ENCODE assay signal across 29 cellular contexts in genomic region chr1:93237021-93237420, GRCh38.
"Had no signal": no experiment of that assay in that cellular context is flagged by ENCODE, and none has a peak within 500 bp of the region (broad histone marks: within the 10 kb centered on the region; RNA-seq: fewer than 3 reads in every experiment).

No MANE protein-coding gene starts in this region.

- H3K79me2 ChIP-seq: hepatocyte had no signal

- H3K36me3 ChIP-seq: colonic mucosa, esophagus muscularis mucosa, gastrocnemius medialis had no signal

- H3K4me2 ChIP-seq: hepatocyte had no signal

- H3K9me3 Mint-ChIP-seq: effector memory CD8-positive, alpha-beta T cell had no signal

- H3K4me3 Mint-ChIP-seq: dendritic cell treated with granulocyte-macrophage colony-stimulating factor and Interleukin-4, amounts not matched to agents 40 ng/mL and 50 ng/mL, for 4 days; effector memory CD8-positive, alpha-beta T cell had no signal

- H3K4me3 ChIP-seq: colonic mucosa, coronary artery, dorsolateral prefrontal cortex, esophagus muscularis mucosa, esophagus squamous epithelium, gastrocnemius medialis, gastroesophageal sphincter, heart left ventricle, heart right ventricle, hepatocyte had no signal

- ATAC-seq: effector memory CD8-positive, alpha-beta T cell; esophagus mucosa; foreskin keratinocyte; gastrocnemius medialis; gastroesophageal sphincter; heart left ventricle; heart right ventricle had no signal

- H3K27ac Mint-ChIP-seq: dendritic cell treated with granulocyte-macrophage colony-stimulating factor and Interleukin-4, amounts not matched to agents 40 ng/mL and 50 ng/mL, for 4 days; effector memory CD8-positive, alpha-beta T cell had no signal

- H3K27me3 Mint-ChIP-seq: dendritic cell treated with granulocyte-macrophage colony-stimulating factor and Interleukin-4, amounts not matched to agents 40 ng/mL and 50 ng/mL, for 4 days; effector memory CD8-positive, alpha-beta T cell had no signal

- H2AFZ ChIP-seq: hepatocyte had no signal

- H3K27ac ChIP-seq: colonic mucosa, coronary artery, dorsolateral prefrontal cortex, epithelial cell of prostate, esophagus muscularis mucosa, esophagus squamous epithelium, foreskin keratinocyte, gastrocnemius medialis, gastroesophageal sphincter, heart left ventricle, heart right ventricle, hepatocyte had no signal

- H3K27me3 ChIP-seq: colonic mucosa, dorsolateral prefrontal cortex, esophagus muscularis mucosa, esophagus squamous epithelium, foreskin keratinocyte, gastrocnemius medialis, gastroesophageal sphincter, heart left ventricle, heart right ventricle, hepatocyte had no signal

- H3K9me3 ChIP-seq: colonic mucosa, esophagus squamous epithelium, gastrocnemius medialis, gastroesophageal sphincter had no signal

- H3K4me1 ChIP-seq: colonic mucosa, esophagus muscularis mucosa, esophagus squamous epithelium, foreskin keratinocyte, gastrocnemius medialis, gastroesophageal sphincter, heart right ventricle had no signal

- DNase-seq: colonic mucosa; cortex of kidney; dermis blood vessel endothelial cell; dorsolateral prefrontal cortex; effector CD4-positive, alpha-beta T cell; effector CD8-positive, alpha-beta T cell; effector memory CD4-positive, alpha-beta T cell; effector memory CD8-positive, alpha-beta T cell; erythroblast; esophagus squamous epithelium; foreskin fibroblast; foreskin keratinocyte; foreskin melanocyte; gastrocnemius medialis; glutamatergic neuron; head of caudate nucleus; heart left ventricle; heart right ventricle had no signal

- FAIRE-seq: colon, endometrium, endothelial cell of umbilical vein, frontal cortex had no signal
